ENCODE assay signal across 11 cellular contexts in the genomic region with DNA sequence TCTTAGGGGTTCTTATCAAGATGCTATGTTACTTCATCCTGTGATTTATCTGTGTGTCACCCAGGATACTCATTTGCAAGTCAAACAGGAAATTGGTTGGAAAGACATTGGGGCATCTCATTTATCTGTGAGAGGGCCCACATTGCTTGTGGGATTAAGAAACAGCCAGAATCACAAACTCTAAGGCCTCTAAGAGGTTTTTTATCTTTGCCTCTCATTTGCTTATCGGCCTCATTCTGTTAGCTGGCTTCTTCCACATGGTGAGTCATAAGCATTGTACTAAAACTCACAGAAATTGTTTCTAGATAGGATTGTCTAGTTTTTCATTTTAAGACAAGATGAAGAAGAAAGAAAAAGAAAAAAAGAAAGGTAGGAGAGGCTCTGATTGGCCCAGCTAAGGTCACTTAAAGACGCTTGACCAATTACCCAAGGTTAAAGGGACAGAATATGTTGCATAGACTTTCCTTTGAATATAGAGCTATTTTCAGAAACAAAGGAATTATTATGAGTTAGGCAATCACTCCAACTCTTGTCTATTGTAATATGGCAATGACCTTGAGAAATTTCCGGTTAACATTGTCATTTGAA.
DNase-seq lines count a peak whose midpoint lies in the region; ATAC-seq lines count a peak whose summit lies in the region.
"Had no signal": no experiment of that assay in that cellular context is flagged by ENCODE, and none has a peak within 500 bp of the region (broad histone marks: within the 10 kb centered on the region; RNA-seq: fewer than 3 reads in every experiment).

No MANE protein-coding gene starts in this region.

- POLR2A ChIA-PET in naive thymus-derived CD4-positive, alpha-beta T cell (lab: Charles Lee) = no interaction called here

- no peaks in the 10 kb centered on the region for H3K36me3 ChIP-seq in neuronal stem cell (replicated peaks in 1 of 2; ENCODE audit: control insufficient read depth in 2 of 2, insufficient read depth in 2 of 2, low read length in 2 of 2)
- no peaks in the 10 kb centered on the region for H3K36me3 ChIP-seq in naive thymus-derived CD4-positive, alpha-beta T cell (ENCODE audit: control insufficient read depth in 2 of 3, insufficient read depth in 3 of 3, low read length in 3 of 3)

- no peaks in the 10 kb centered on the region for H3K9me3 ChIP-seq in neuronal stem cell (replicated peaks in 1 of 2; ENCODE audit: control insufficient read depth in 2 of 2, insufficient read depth in 1 of 2, low read depth in 1 of 2, low read length in 2 of 2)
- H3K9me3 ChIP-seq in naive thymus-derived CD4-positive, alpha-beta T cell (ENCODE audit: control insufficient read depth in 2 of 3, low read length in 3 of 3) = no peaks in the 10 kb centered on the region

- H3K9me3 Mint-ChIP-seq in naive thymus-derived CD4-positive, alpha-beta T cell = peaks cover 0 to 11% (median 3%) of the 10 kb centered on the region in 11 donors

- no peak overlapping the region for H3K14ac ChIP-seq in neuronal stem cell (ENCODE audit: low read length)

- no peaks in the 10 kb centered on the region for H3K4me1 Mint-ChIP-seq in naive thymus-derived CD4-positive, alpha-beta T cell

- H2BK5ac ChIP-seq in neuronal stem cell (ENCODE audit: low read length) = no peak overlapping the region

- H3K27me3 ChIP-seq in neuronal stem cell (ENCODE audit: control insufficient read depth in 3 of 3, insufficient read depth in 3 of 3, low read depth in 1 of 3, low read length in 3 of 3) = no peaks in the 10 kb centered on the region
- H3K27me3 ChIP-seq in naive thymus-derived CD4-positive, alpha-beta T cell (ENCODE audit: control insufficient read depth in 2 of 2, insufficient read depth in 2 of 2, low read length in 2 of 2) = no peaks in the 10 kb centered on the region

- no peaks in the 10 kb centered on the region for H3K79me1 ChIP-seq in neuronal stem cell (ENCODE audit: low read depth, low read length)

- WGBS in neuronal stem cell (ENCODE audit: extremely low coverage in 2 of 2, insufficient read length in 2 of 2, insufficient replicate concordance in 1 of 2), 2 donors = no CpG with 5 or more reads among the region's 3 CpGs

- H2BK15ac ChIP-seq in neuronal stem cell (ENCODE audit: low read length) = no peak overlapping the region

- no peaks in the 10 kb centered on the region for H3K27me3 Mint-ChIP-seq in naive thymus-derived CD4-positive, alpha-beta T cell
- H3K27me3 Mint-ChIP-seq: naive B cell had no signal

- intact Hi-C loops in naive thymus-derived CD4-positive, alpha-beta T cell (cut with micrococcal nuclease) = no loop called here

- peaks cover 0 to 3% (median 0%) of the 10 kb centered on the region in 5 donors for H3K36me3 Mint-ChIP-seq in naive thymus-derived CD4-positive, alpha-beta T cell
- H3K36me3 Mint-ChIP-seq: naive B cell had no signal

- no peak for ATAC-seq in naive thymus-derived CD4-positive, alpha-beta T cell
- no peak for ATAC-seq in HG02642 (IDR thresholded peaks at IDR 0.05; ENCODE audit: poor library complexity, unreplicated experiment)
- ATAC-seq in HG02588 (IDR thresholded peaks at IDR 0.05; ENCODE audit: unreplicated experiment) = no peak

- no peak overlapping the region for H3K4ac ChIP-seq in neuronal stem cell (ENCODE audit: low read length)

- no peak overlapping the region for H3K27ac Mint-ChIP-seq in naive thymus-derived CD4-positive, alpha-beta T cell
- H3K27ac Mint-ChIP-seq: T-helper 2 cell treated with Interferon-gamma antibody and Interleukin-4, amounts not matched to agents 5 μg/mL and 100 μg/mL, for 36 hours had no signal

- H3K23ac ChIP-seq in neuronal stem cell (ENCODE audit: low read depth, low read length, poor library complexity) = no peak overlapping the region

- no peak overlapping the region for H2BK120ac ChIP-seq in neuronal stem cell (ENCODE audit: low read depth, low read length)

- H3K4me3 ChIP-seq in neuronal stem cell (ENCODE audit: low read length in 2 of 2) = no peak overlapping the region
- H3K4me3 ChIP-seq in naive thymus-derived CD4-positive, alpha-beta T cell (ENCODE audit: low read length) = no peak overlapping the region

- H2AK5ac ChIP-seq in neuronal stem cell (ENCODE audit: low read depth, low read length) = no peak overlapping the region

- no peak overlapping the region for H4K8ac ChIP-seq in neuronal stem cell (ENCODE audit: low read depth, low read length)

- no peak overlapping the region for H3K27ac ChIP-seq in neuronal stem cell (replicated peaks; ENCODE audit: low read length)
- no peak overlapping the region for H3K27ac ChIP-seq in naive thymus-derived CD4-positive, alpha-beta T cell (ENCODE audit: low read depth, low read length)

- H3K4me1 ChIP-seq in neuronal stem cell (ENCODE audit: control insufficient read depth in 2 of 2, insufficient read depth in 1 of 2, low read depth in 1 of 2, low read length in 2 of 2) = no peaks in the 10 kb centered on the region
- no peaks in the 10 kb centered on the region for H3K4me1 ChIP-seq in naive thymus-derived CD4-positive, alpha-beta T cell (ENCODE audit: control insufficient read depth in 2 of 2, insufficient read depth in 2 of 2, low read length in 2 of 2)

- CTCF ChIA-PET in naive thymus-derived CD4-positive, alpha-beta T cell (lab: Charles Lee) = no interaction called here

- H2BK12ac ChIP-seq in neuronal stem cell (ENCODE audit: low read length) = no peak overlapping the region

- H2AFZ ChIP-seq in neuronal stem cell (ENCODE audit: low read length) = peak overlapping the region; percentile 15

- H3K4me2 ChIP-seq in neuronal stem cell (ENCODE audit: insufficient read depth, low read length, poor library complexity, severe bottlenecking) = no peak overlapping the region

- H3K4me3 Mint-ChIP-seq in naive thymus-derived CD4-positive, alpha-beta T cell = no peak overlapping the region
- H3K4me3 Mint-ChIP-seq: T-helper 2 cell treated with Interferon-gamma antibody and Interleukin-4, amounts not matched to agents 5 μg/mL and 100 μg/mL, for 36 hours had no signal

- no peak overlapping the region for H3K18ac ChIP-seq in neuronal stem cell (ENCODE audit: low read length)

- DNase-seq in Daoy (ENCODE audit: low read depth) (peak; percentile 79), NCI-H526 (lab: John Stamatoyannopoulos, UW) (peak; percentile 62 to 65), dermis blood vessel endothelial cell (peak; percentile 55), neuronal stem cell (ENCODE audit: low spot score) (no peak), GF-D8 (lab: John Stamatoyannopoulos, UW) (no peak)
- DNase-seq in naive thymus-derived CD4-positive, alpha-beta T cell = no peak
- DNase-seq: naive B cell, NCI-H774 had no signal

- H3K9ac ChIP-seq in neuronal stem cell (ENCODE audit: low read depth, low read length, poor library complexity) = no peak overlapping the region

- no peak overlapping the region for H4K91ac ChIP-seq in neuronal stem cell (ENCODE audit: low read depth, low read length, poor library complexity)

Comparison
In these comparisons a context has a peak if more than half of its experiments do, and no peak if none do; other contexts are left out.
1. DNase-seq: peak in Daoy (single experiment), NCI-H526 (2 of 2) and dermis blood vessel endothelial cell (single experiment); none in neuronal stem cell (single experiment), GF-D8 (single experiment) and naive thymus-derived CD4-positive, alpha-beta T cell (0 of 9).